14 cellular contexts compared by ENCODE assay signal in the genomic region with DNA sequence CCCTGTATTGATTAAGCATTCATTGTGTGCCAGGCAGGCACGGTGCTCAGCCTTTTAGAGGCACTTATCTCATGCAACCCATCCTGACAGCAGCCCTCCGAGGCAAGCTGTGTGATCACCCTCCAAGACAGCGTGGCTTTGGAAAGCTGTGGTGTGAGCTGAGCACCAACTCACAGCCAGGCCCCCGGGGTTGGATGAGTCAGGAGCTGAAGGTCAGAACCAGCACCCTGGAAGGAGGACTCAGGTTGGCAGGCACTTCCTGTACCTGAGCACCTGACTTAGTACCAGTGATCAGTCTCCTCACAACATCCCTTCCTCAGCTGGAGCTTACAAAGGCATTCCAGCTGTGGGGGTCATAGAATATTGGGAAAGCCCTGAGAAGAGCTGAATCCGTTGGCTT. TPM values are rescaled to one million over a fixed set of nuclear protein-coding genes. Genes with fewer than 3 reads are reported as not detected.
A peak's percentile ranks its signal among the peaks of the same experiment; 100 is the strongest.
DNase-seq lines count a peak whose midpoint lies in the region; ATAC-seq and TF ChIP-seq lines count a peak whose summit lies in the region.
"Had no signal": no experiment of that assay in that cellular context is flagged by ENCODE, and none has a peak within 500 bp of the region (broad histone marks: within the 10 kb centered on the region; RNA-seq: fewer than 3 reads in every experiment).

No MANE protein-coding gene starts in this region.

- H3K4me1 Mint-ChIP-seq in activated naive CD8-positive, alpha-beta T cell treated with anti-CD3 and anti-CD28 coated beads, Interleukin-2, amount 50 U/mL, for 24 hours: peaks cover 56% of the 10 kb centered on the region

- H3K36me3 ChIP-seq in PC-9 (ENCODE audit: low read depth): peaks cover 47% of the 10 kb centered on the region
- H3K36me3 ChIP-seq in mucosa of descending colon (ENCODE audit: low read depth): no peaks in the 10 kb centered on the region

- no TSS peak for BruUV-seq in PC-9 (replicated peaks; lab: Mats Ljungman, UMichigan)

- intact Hi-C loops in PC-9 (cut with micrococcal nuclease; ENCODE audit: unreplicated experiment): no loop called here
- intact Hi-C loops in mucosa of descending colon (cut with DNase I, micrococcal nuclease): no loop called here

- peaks cover 58% of the 10 kb centered on the region for H3K36me3 Mint-ChIP-seq in activated naive CD8-positive, alpha-beta T cell treated with anti-CD3 and anti-CD28 coated beads, Interleukin-2, amount 50 U/mL, for 24 hours (ENCODE audit: low read depth)

- peak; percentile 95 for ATAC-seq in activated naive CD8-positive, alpha-beta T cell treated with anti-CD3 and anti-CD28 coated beads, Interleukin-2, amount 50 U/mL, for 24 hours
- peak; percentile 64 for ATAC-seq in mucosa of descending colon
- ATAC-seq in HG02884 (IDR thresholded peaks at IDR 0.05; ENCODE audit: unreplicated experiment): no peak
- ATAC-seq: Right ventricle myocardium inferior had no signal

- no peaks in the 10 kb centered on the region for H3K9me3 Mint-ChIP-seq in activated naive CD8-positive, alpha-beta T cell treated with anti-CD3 and anti-CD28 coated beads, Interleukin-2, amount 50 U/mL, for 24 hours

- no peak overlapping the region for H3K4me3 Mint-ChIP-seq in activated naive CD8-positive, alpha-beta T cell treated with anti-CD3 and anti-CD28 coated beads, Interleukin-2, amount 50 U/mL, for 24 hours
- H3K4me3 Mint-ChIP-seq: CD14-positive monocyte had no signal

- POLR2A ChIA-PET in PC-9 (lab: Charles Lee; ENCODE audit: unreplicated experiment): interaction anchor here (0.7 kb wide), 1 partner anchor 224 kb away, joined by 4 read pairs; no protein-coding TSS in a partner anchor

- H3K27ac ChIP-seq in PC-9: no peak overlapping the region
- H3K27ac ChIP-seq: thoracic aorta had no signal

- H4K20me1 ChIP-seq in PC-9 (ENCODE audit: insufficient read depth): peaks cover 9% of the 10 kb centered on the region

- CTCF ChIA-PET in PC-9 (lab: Charles Lee): interaction anchor here (0.6 kb wide), 1 partner anchor 219 kb away, joined by 3 read pairs; no protein-coding TSS in a partner anchor

- H3K4me3 ChIP-seq in PC-9: no peak overlapping the region
- H3K4me3 ChIP-seq in mucosa of descending colon: no peak overlapping the region
- H3K4me3 ChIP-seq: thoracic aorta had no signal

- peak overlapping the region; percentile 7 for H3K4me2 ChIP-seq in PC-9

- TF ChIP-seq CTCF in PC-9 (conservative IDR thresholded peaks at IDR 0.05): no peak
- no peak for TF ChIP-seq CTCF in mucosa of descending colon (IDR thresholded peaks at IDR 0.05)

- DNase-seq in EL (peak; percentile 71), PC-9 (peak; percentile 28 to 61), mucosa of descending colon (no peak), RKO (ENCODE audit: low spot score) (no peak), NCI-H1048 (lab: John Stamatoyannopoulos, UW) (no peak), NCI-H510A (lab: John Stamatoyannopoulos, UW) (no peak)
- peak; percentile 64 for DNase-seq in activated naive CD8-positive, alpha-beta T cell treated with anti-CD3 and anti-CD28 coated beads, Interleukin-2, amount 50 U/mL, for 24 hours
- DNase-seq: NCI-H446 treated with DMSO at 0.1 percent for 48 hours, retina, T1000 had no signal

- H3K27ac Mint-ChIP-seq in activated naive CD8-positive, alpha-beta T cell treated with anti-CD3 and anti-CD28 coated beads, Interleukin-2, amount 50 U/mL, for 24 hours: peak overlapping the region; percentile 72

- H3K27me3 Mint-ChIP-seq in activated naive CD8-positive, alpha-beta T cell treated with anti-CD3 and anti-CD28 coated beads, Interleukin-2, amount 50 U/mL, for 24 hours: no peaks in the 10 kb centered on the region

- no peaks in the 10 kb centered on the region for H3K27me3 ChIP-seq in PC-9 (ENCODE audit: insufficient read depth, low read depth)

- H3K4me1 ChIP-seq in PC-9 (replicated peaks; ENCODE audit: insufficient read depth) (peaks cover 34% of the 10 kb centered on the region), mucosa of descending colon (ENCODE audit: low read depth) (peaks cover 5% of the 10 kb centered on the region)

- H3K79me2 ChIP-seq in PC-9 (ENCODE audit: low read depth): peaks cover 40% of the 10 kb centered on the region

- H3F3A ChIP-seq in PC-9 (ENCODE audit: insufficient read depth, low read depth): peaks cover 19% of the 10 kb centered on the region; the same call in 1 of the 2 replicates

- H2AFZ ChIP-seq in PC-9: no peak overlapping the region

- H3K9me3 ChIP-seq in PC-9 (ENCODE audit: insufficient read depth, low read depth) (no peaks in the 10 kb centered on the region), mucosa of descending colon (no peaks in the 10 kb centered on the region)
- H3K9me3 ChIP-seq: thoracic aorta had no signal

- no peaks in the 10 kb centered on the region for H3K9me2 ChIP-seq in PC-9 (ENCODE audit: insufficient read depth)

RNA-seq across cellular contexts. Expression of gene PATZ1, which starts 9.0 kb away (rescaled TPM):
- total RNA-seq in PC-9 (2021) (27.9 and 28.2 TPM in 2 replicates), mucosa of descending colon (10 to 100 TPM; 16.5 to 23.1 (median 16.9) TPM)

RNA-seq across cellular contexts. Expression of gene PIK3IP1, which starts 44.9 kb away (rescaled TPM):
- total RNA-seq in PC-9 (2021): 15.7 and 17.4 TPM in 2 replicates
- total RNA-seq in mucosa of descending colon: 10 to 100 TPM; 17.1 to 24.7 (median 22.8) TPM

Comparison
In these comparisons a context has a peak if more than half of its experiments do, and no peak if none do; other contexts are left out.
1. DNase-seq: peak in EL (single experiment), PC-9 (2 of 2) and activated naive CD8-positive, alpha-beta T cell treated with anti-CD3 and anti-CD28 coated beads, Interleukin-2, amount 50 U/mL, for 24 hours (single experiment); none in mucosa of descending colon (0 of 3), RKO (single experiment), NCI-H1048 (single experiment) and NCI-H510A (single experiment).